In the genomic region with DNA sequence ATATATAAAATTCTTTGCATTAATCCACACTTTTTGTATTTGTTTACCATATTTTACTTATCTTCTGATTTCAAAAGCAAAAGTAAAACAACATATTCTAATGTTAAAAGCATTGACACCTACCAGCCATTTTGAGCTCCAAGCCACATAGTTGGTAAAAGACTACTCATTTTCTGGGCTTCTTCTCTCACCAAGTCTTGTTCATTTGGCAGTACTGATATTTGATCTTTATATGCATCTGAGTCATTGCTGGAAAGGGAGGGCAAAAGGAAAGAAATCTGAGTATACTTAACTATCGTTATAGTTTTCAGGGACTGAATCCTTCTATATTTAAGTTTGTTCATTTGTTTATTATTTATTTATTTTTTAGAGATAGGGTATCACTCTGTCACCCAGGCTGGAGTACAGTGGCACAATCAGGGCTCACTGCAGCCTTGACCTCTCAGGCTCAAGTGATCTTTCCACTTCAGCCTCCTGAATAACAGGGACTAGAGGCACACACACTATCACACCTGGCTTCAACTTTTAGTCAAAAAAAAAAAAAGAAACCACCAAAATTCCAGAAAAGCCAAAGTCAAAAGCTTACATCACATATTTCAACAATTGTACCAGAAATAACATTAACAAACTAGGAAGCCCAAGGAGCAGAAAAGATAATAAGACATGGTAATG, we compare ENCODE assay signal across 18 cellular contexts.
DNase-seq lines count a peak whose midpoint lies in the region; FAIRE-seq and TF ChIP-seq lines count a peak whose summit lies in the region.
"Had no signal": no experiment of that assay in that cellular context is flagged by ENCODE, and none has a peak within 500 bp of the region (broad histone marks: within the 10 kb centered on the region; RNA-seq: fewer than 3 reads in every experiment).

No MANE protein-coding gene starts in this region.

- no peaks in the 10 kb centered on the region for H3K4me1 ChIP-seq in PC-9 (replicated peaks; ENCODE audit: insufficient read depth)
- H3K4me1 ChIP-seq: parathyroid adenoma, upper lobe of right lung had no signal

- POLR2A ChIA-PET in AG04450 (lab: Yijun Ruan, JAX) (no interaction called here), PC-9 (lab: Charles Lee; ENCODE audit: unreplicated experiment) (no interaction called here)

- FAIRE-seq in frontal cortex (lab: Jason Lieb, UNC) = no peak
- FAIRE-seq: TTC549 had no signal

- no peaks in the 10 kb centered on the region for H3K9me2 ChIP-seq in PC-9 (ENCODE audit: insufficient read depth)

- no TSS peak for BruUV-seq in PC-9 (replicated peaks; lab: Mats Ljungman, UMichigan)

- no peaks in the 10 kb centered on the region for H3K9me3 ChIP-seq in AG04450 (ENCODE audit: control insufficient read depth, insufficient read depth, low read length)
- H3K9me3 ChIP-seq in PC-9 (ENCODE audit: insufficient read depth, low read depth) = no peaks in the 10 kb centered on the region
- H3K9me3 ChIP-seq: upper lobe of right lung had no signal

- H4K20me1 ChIP-seq in PC-9 (ENCODE audit: insufficient read depth) = no peaks in the 10 kb centered on the region

- intact Hi-C loops in PC-9 (cut with micrococcal nuclease; ENCODE audit: unreplicated experiment) = no loop called here

- H3K27ac ChIP-seq in AG04450 (ENCODE audit: low read depth, low read length) (no peak overlapping the region), angular gyrus (ENCODE audit: low read depth, low read length) (peak overlapping the region; percentile 64), PC-9 (no peak overlapping the region)
- H3K27ac ChIP-seq: parathyroid adenoma, upper lobe of right lung had no signal

- TF ChIP-seq CTCF in AG04450 (IDR thresholded peaks at IDR 0.05; ENCODE audit: low read depth, low read length) (no peak), PC-9 (conservative IDR thresholded peaks at IDR 0.05) (no peak)

- H3F3A ChIP-seq in PC-9 (ENCODE audit: insufficient read depth, low read depth) = peaks cover 8% of the 10 kb centered on the region; the same call in 1 of the 2 replicates

- no peak overlapping the region for H3K4me2 ChIP-seq in PC-9

- CTCF ChIA-PET in AG04450 (lab: Charles Lee) (interaction anchor here (0.6 to 1.4 kb wide), 5 partner anchors 14 to 204 kb away, joined by 3 to 6 read pairs (median 3); a partner anchor contains a TSS), PC-9 (lab: Charles Lee) (interaction anchor here (0.7 kb wide), 1 partner anchor 27 kb away, joined by 4 read pairs; no protein-coding TSS in a partner anchor)

- DNase-seq in AG04450 (ENCODE audit: low read depth, low spot score) (peak; percentile 21), HCEC 1CT (peak; percentile 73), fibroblast of the conjunctiva (ENCODE audit: low read depth) (peak; percentile 12), PC-9 (no peak), NCI-H187 (lab: John Stamatoyannopoulos, UW) (no peak), NCI-H2196 (lab: John Stamatoyannopoulos, UW; ENCODE audit: unreplicated experiment) (no peak), frontal cortex (ENCODE audit: low spot score in 2 of 2) (no peak)
- DNase-seq: activated CD8-positive, alpha-beta memory T cell treated with anti-CD3 and anti-CD28 coated beads for 24 hours; activated naive CD4-positive, alpha-beta T cell; caudate nucleus; kidney glomerular epithelial cell; NCI-H1092; NCI-H226; stimulated activated naive CD4-positive, alpha-beta T cell; upper lobe of right lung had no signal

- H3K79me2 ChIP-seq in PC-9 (ENCODE audit: low read depth) = no peaks in the 10 kb centered on the region
- H3K79me2 ChIP-seq: parathyroid adenoma had no signal

- no peak overlapping the region for H3K4me3 ChIP-seq in AG04450 (ENCODE audit: low read depth, low read length)
- H3K4me3 ChIP-seq in PC-9 = no peak overlapping the region
- H3K4me3 ChIP-seq: upper lobe of right lung had no signal

- no peak overlapping the region for H2AFZ ChIP-seq in PC-9
- H2AFZ ChIP-seq: parathyroid adenoma had no signal

- H3K27me3 ChIP-seq in AG04450 (ENCODE audit: control insufficient read depth, insufficient read depth, low read length) (no peaks in the 10 kb centered on the region), PC-9 (ENCODE audit: insufficient read depth, low read depth) (no peaks in the 10 kb centered on the region)
- H3K27me3 ChIP-seq: upper lobe of right lung had no signal

- peaks cover 23% of the 10 kb centered on the region; the same call in 1 of the 2 replicates for H3K36me3 ChIP-seq in PC-9 (ENCODE audit: low read depth)

Comparison
In these comparisons a context has a peak if more than half of its experiments do, and no peak if none do; other contexts are left out.
1. DNase-seq: peak in AG04450 (single experiment), HCEC 1CT (single experiment) and fibroblast of the conjunctiva (single experiment); none in PC-9 (0 of 2), NCI-H187 (0 of 2), NCI-H2196 (single experiment) and frontal cortex (0 of 2).